Comparison of ENCODE assay signal across 1 cellular context in genomic region chr6:134434019-134434949, GRCh38.
TF ChIP-seq lines count a peak whose summit lies in the region.

No MANE protein-coding gene starts in this region.

TF ChIP-seq in A549, 52 proteins besides CTCF, POLR2A, EP300 and RAD21 (continued from another document):
- TF ChIP-seq REST (IDR thresholded peaks at IDR 0.05) (no peak), CBX8 (IDR thresholded peaks at IDR 0.05) (no peak)
